In the genomic region with DNA sequence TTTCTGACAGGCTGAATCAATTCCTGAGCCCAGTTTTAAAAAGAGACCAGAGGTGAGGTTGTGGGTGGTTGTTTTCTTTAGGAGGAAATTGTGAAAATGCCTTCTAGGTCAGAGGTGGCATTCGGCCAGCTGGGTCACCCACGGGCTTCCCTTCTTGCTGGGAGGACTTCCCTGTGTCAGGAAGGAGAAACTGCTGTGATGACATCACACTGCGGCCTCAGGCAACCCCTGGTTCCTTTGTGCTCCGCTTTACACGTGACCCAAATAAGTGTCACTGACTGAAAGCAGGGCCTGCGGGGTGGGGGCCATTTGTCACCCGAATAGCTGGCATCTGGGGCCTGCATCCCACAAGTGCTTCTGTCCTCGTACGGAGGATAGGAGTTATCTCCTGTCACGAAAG, we compare ENCODE assay signal across 8 cellular contexts. TPM values are rescaled to one million over a fixed set of nuclear protein-coding genes. Genes with fewer than 3 reads are reported as not detected.
DNase-seq lines count a peak whose midpoint lies in the region; ATAC-seq and TF ChIP-seq lines count a peak whose summit lies in the region.

No MANE protein-coding gene starts in this region.

- peak overlapping the region; percentile 6 for H3K4me3 Mint-ChIP-seq in natural killer cell
- no peak overlapping the region for H3K4me3 Mint-ChIP-seq in CD4-positive, alpha-beta T cell

- no peak overlapping the region for H3K27ac ChIP-seq in CD4-positive, alpha-beta T cell (ENCODE audit: low read depth, low read length)

- CTCF ChIA-PET in CD4-positive, alpha-beta T cell (lab: Charles Lee): no interaction called here

- ATAC-seq in natural killer cell (peak; percentile 69 to 75 (median 72)), GM18517 (IDR thresholded peaks at IDR 0.05; ENCODE audit: unreplicated experiment) (no peak)
- no peak for ATAC-seq in CD4-positive, alpha-beta T cell (ENCODE audit: poor library complexity)

- intact Hi-C loops in natural killer cell (cut with micrococcal nuclease): no loop called here
- intact Hi-C loops in CD4-positive, alpha-beta T cell (cut with DNase I, micrococcal nuclease): no loop called here

- no peak for TF ChIP-seq CTCF in AG10803 (conservative IDR thresholded peaks at IDR 0.05; ENCODE audit: low read length)
- no peak for TF ChIP-seq CTCF in natural killer cell (IDR thresholded peaks at IDR 0.05)
- no peak for TF ChIP-seq CTCF in CD4-positive, alpha-beta T cell (IDR thresholded peaks at IDR 0.05)

- H3K27ac Mint-ChIP-seq in natural killer cell: peak overlapping the region; percentile 51 to 91
- no peak overlapping the region for H3K27ac Mint-ChIP-seq in CD4-positive, alpha-beta T cell

- no peaks in the 10 kb centered on the region for H3K27me3 Mint-ChIP-seq in natural killer cell (ENCODE audit: low read depth in 2 of 2)
- no peaks in the 10 kb centered on the region for H3K27me3 Mint-ChIP-seq in CD4-positive, alpha-beta T cell

- H3K36me3 Mint-ChIP-seq in natural killer cell: no peaks in the 10 kb centered on the region
- H3K36me3 Mint-ChIP-seq in CD4-positive, alpha-beta T cell (ENCODE audit: low read depth): no peaks in the 10 kb centered on the region

- no peaks in the 10 kb centered on the region for H3K9me3 Mint-ChIP-seq in natural killer cell
- H3K9me3 Mint-ChIP-seq in CD4-positive, alpha-beta T cell: no peaks in the 10 kb centered on the region

- no peak overlapping the region for H3K4me3 ChIP-seq in AG10803 (ENCODE audit: low read length)

- H3K9me3 ChIP-seq in CD4-positive, alpha-beta T cell (ENCODE audit: control insufficient read depth, low read length): no peaks in the 10 kb centered on the region

- H3K27me3 ChIP-seq in CD4-positive, alpha-beta T cell (ENCODE audit: control insufficient read depth, insufficient read depth, low read length): no peaks in the 10 kb centered on the region

- peaks cover 46 to 47% of the 10 kb centered on the region in 2 donors for H3K4me1 Mint-ChIP-seq in natural killer cell
- H3K4me1 Mint-ChIP-seq in CD4-positive, alpha-beta T cell (ENCODE audit: low read depth): peaks cover 5% of the 10 kb centered on the region

- POLR2A ChIA-PET in CD4-positive, alpha-beta T cell (lab: Charles Lee): no interaction called here

- peak; percentile 29 for DNase-seq in AG10803 (ENCODE audit: low read depth)
- DNase-seq in NOMO-1 (lab: John Stamatoyannopoulos, UW; ENCODE audit: unreplicated experiment in 2 of 2): peak; percentile 71 to 78
- DNase-seq in epidermal melanocyte (ENCODE audit: insufficient read length, low spot score): peak; percentile 48
- peak; percentile 48 for DNase-seq in natural killer cell
- DNase-seq in activated effector memory CD4-positive, alpha-beta T cell treated with Interleukin-2 at 50 U/mL for 16 hours: no peak
- DNase-seq in CD4-positive, alpha-beta T cell: no peak
- no peak for DNase-seq in NCI-H1930 (lab: John Stamatoyannopoulos, UW)

RNA-seq across cellular contexts. Expression of a gene that starts 39.7 kb away (rescaled TPM):
- not detected for total RNA-seq in natural killer cell
- total RNA-seq in CD4-positive, alpha-beta T cell: not detected

RNA-seq across cellular contexts. Expression of a gene that starts 43.3 kb away (rescaled TPM):
- total RNA-seq in natural killer cell: 10 to 100 TPM; 19.9 to 32.1 (median 20.7) TPM
- total RNA-seq in CD4-positive, alpha-beta T cell: not detected

Comparison
In these comparisons a context has a peak if more than half of its experiments do, and no peak if none do; other contexts are left out.
1. DNase-seq: peak in AG10803 (single experiment), NOMO-1 (2 of 2), epidermal melanocyte (single experiment) and natural killer cell (single experiment); none in activated effector memory CD4-positive, alpha-beta T cell treated with Interleukin-2 at 50 U/mL for 16 hours (single experiment), CD4-positive, alpha-beta T cell (0 of 10) and NCI-H1930 (0 of 2).
2. ATAC-seq: peak in natural killer cell (3 of 3); none in GM18517 (single experiment) and CD4-positive, alpha-beta T cell (single experiment).
3. RNA of a gene that starts 43.3 kb away (total RNA-seq): 19.9 to 32.1 TPM in natural killer cell; not detected in CD4-positive, alpha-beta T cell; every median in the first group is over 10 times any median in the second.